1 cellular context compared by ENCODE assay signal in the genomic region with DNA sequence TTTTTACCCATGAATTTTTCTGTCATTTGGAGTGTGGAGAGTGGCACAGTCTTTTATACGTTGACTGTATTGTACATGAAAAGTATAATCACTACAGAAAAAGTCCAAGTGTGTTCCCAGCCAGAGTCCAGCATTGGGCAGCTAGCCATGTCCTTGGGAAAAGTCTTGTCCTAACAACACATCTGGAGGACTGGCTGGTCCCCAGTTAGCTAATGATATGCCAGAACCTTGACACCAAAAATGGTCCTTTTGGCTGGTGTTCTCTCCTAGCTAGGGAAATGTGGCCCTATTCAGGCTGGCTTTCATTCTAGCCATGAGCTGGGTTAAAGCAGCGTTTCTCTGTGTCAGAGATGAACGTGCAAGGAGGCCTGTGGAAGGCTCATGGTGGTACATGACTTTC.
TF ChIP-seq lines count a peak whose summit lies in the region.

No MANE protein-coding gene starts in this region.

TF ChIP-seq in IMR-90, 13 proteins besides CTCF, POLR2A, EP300 and RAD21 (continued from another document):
- TF ChIP-seq FOS (IDR thresholded peaks at IDR 0.05; ENCODE audit: low read depth, low read length) (no peak), NFE2L2 (IDR thresholded peaks at IDR 0.05; ENCODE audit: low read depth, low read length) (no peak), CEBPB (IDR thresholded peaks at IDR 0.05; ENCODE audit: low read depth, low read length) (no peak), MAFK (IDR thresholded peaks at IDR 0.05; ENCODE audit: low read depth, low read length) (no peak), BHLHE40 (IDR thresholded peaks at IDR 0.05; ENCODE audit: low read depth, low read length) (no peak), SMC3 (IDR thresholded peaks at IDR 0.05; ENCODE audit: low read depth, low read length) (no peak), RCOR1 (IDR thresholded peaks at IDR 0.05; ENCODE audit: insufficient replicate concordance, low read length) (no peak), CHD1 (IDR thresholded peaks at IDR 0.05; ENCODE audit: low read depth, low read length) (no peak)
- TF ChIP-seq, protein P1, sequence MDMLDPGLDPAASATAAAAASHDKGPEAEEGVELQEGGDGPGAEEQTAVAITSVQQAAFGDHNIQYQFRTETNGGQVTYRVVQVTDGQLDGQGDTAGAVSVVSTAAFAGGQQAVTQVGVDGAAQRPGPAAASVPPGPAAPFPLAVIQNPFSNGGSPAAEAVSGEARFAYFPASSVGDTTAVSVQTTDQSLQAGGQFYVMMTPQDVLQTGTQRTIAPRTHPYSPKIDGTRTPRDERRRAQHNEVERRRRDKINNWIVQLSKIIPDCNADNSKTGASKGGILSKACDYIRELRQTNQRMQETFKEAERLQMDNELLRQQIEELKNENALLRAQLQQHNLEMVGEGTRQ (IDR thresholded peaks at IDR 0.05; ENCODE audit: low read depth, low read length): no peak
- TF ChIP-seq, protein P2, sequence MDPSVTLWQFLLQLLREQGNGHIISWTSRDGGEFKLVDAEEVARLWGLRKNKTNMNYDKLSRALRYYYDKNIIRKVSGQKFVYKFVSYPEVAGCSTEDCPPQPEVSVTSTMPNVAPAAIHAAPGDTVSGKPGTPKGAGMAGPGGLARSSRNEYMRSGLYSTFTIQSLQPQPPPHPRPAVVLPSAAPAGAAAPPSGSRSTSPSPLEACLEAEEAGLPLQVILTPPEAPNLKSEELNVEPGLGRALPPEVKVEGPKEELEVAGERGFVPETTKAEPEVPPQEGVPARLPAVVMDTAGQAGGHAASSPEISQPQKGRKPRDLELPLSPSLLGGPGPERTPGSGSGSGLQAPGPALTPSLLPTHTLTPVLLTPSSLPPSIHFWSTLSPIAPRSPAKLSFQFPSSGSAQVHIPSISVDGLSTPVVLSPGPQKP (IDR thresholded peaks at IDR 0.05; ENCODE audit: borderline replicate concordance, low read depth, low read length): no peak
